Comparison of ENCODE assay signal across 1 cellular context in genomic region chr13:36870050-36870692, GRCh38.
TF ChIP-seq lines count a peak whose summit lies in the region.

No MANE protein-coding gene starts in this region.

TF ChIP-seq in HepG2, 621 proteins besides CTCF, POLR2A, EP300 and RAD21 (continued from another document and continues in another):
- TF ChIP-seq ZNF12 (CRISPR knock-in tag; IDR thresholded peaks at IDR 0.05) (no peak), ZNF577 (CRISPR knock-in tag; IDR thresholded peaks at IDR 0.05; ENCODE audit: borderline replicate concordance, low read depth) (no peak), CBX2 (IDR thresholded peaks at IDR 0.05; ENCODE audit: low read depth, low read length) (no peak), CBX2 (CRISPR knock-in tag; IDR thresholded peaks at IDR 0.05; ENCODE audit: low read depth) (no peak), HOXA5 (CRISPR knock-in tag; IDR thresholded peaks at IDR 0.05) (no peak), TBX3 (IDR thresholded peaks at IDR 0.05; ENCODE audit: borderline replicate concordance) (peak; percentile 54; the same call in 1 of the 2 replicates), ZNF407 (CRISPR knock-in tag; IDR thresholded peaks at IDR 0.05; ENCODE audit: not compliant biosample characterization) (no peak), ZNF850 (CRISPR knock-in tag; conservative IDR thresholded peaks at IDR 0.05) (no peak), AKNA (CRISPR knock-in tag; IDR thresholded peaks at IDR 0.05; ENCODE audit: borderline replicate concordance) (no peak), RFXAP (CRISPR knock-in tag; IDR thresholded peaks at IDR 0.05; ENCODE audit: borderline replicate concordance) (no peak), BCL6 (CRISPR knock-in tag; IDR thresholded peaks at IDR 0.05) (peak; percentile 52; the same call in 1 of the 2 replicates), AKAP8 (CRISPR knock-in tag; IDR thresholded peaks at IDR 0.05) (no peak), ZBTB2 (CRISPR knock-in tag; IDR thresholded peaks at IDR 0.05; ENCODE audit: low read depth) (no peak), ZNF382 (CRISPR knock-in tag; IDR thresholded peaks at IDR 0.05; ENCODE audit: borderline replicate concordance) (no peak), ZNF503 (CRISPR knock-in tag; IDR thresholded peaks at IDR 0.05) (no peak), ZNF580 (CRISPR knock-in tag; IDR thresholded peaks at IDR 0.05; ENCODE audit: borderline replicate concordance, low read depth) (0 out of 2 replicates have a peak, but pooled peaks have one; percentile 27), ZNF776 (CRISPR knock-in tag; IDR thresholded peaks at IDR 0.05) (no peak), NR2F2 (IDR thresholded peaks at IDR 0.05; ENCODE audit: borderline replicate concordance, low read depth) (no peak), ZNF792 (CRISPR knock-in tag; IDR thresholded peaks at IDR 0.05) (0 out of 2 replicates have a peak, but pooled peaks have one; percentile 48), HNF4G (IDR thresholded peaks at IDR 0.05; ENCODE audit: borderline replicate concordance, low read depth, low read length) (no peak), HNF4G (CRISPR knock-in tag; IDR thresholded peaks at IDR 0.05; ENCODE audit: borderline replicate concordance, low read depth) (no peak), FOXK1 (CRISPR knock-in tag; IDR thresholded peaks at IDR 0.05; ENCODE audit: borderline replicate concordance, low read depth) (no peak), ZNF609 (CRISPR knock-in tag; IDR thresholded peaks at IDR 0.05; ENCODE audit: borderline replicate concordance) (peak; percentile 34; the same call in 1 of the 2 replicates), ZNF670 (CRISPR knock-in tag; IDR thresholded peaks at IDR 0.05; ENCODE audit: borderline replicate concordance) (no peak), CREB1 (IDR thresholded peaks at IDR 0.05) (no peak), CREB1 (CRISPR knock-in tag; IDR thresholded peaks at IDR 0.05) (no peak), ZNF354B (CRISPR knock-in tag; IDR thresholded peaks at IDR 0.05) (no peak), ETV5 (CRISPR knock-in tag; IDR thresholded peaks at IDR 0.05; ENCODE audit: borderline replicate concordance) (peak; percentile 84), CREM (IDR thresholded peaks at IDR 0.05) (peak; percentile 40; the same call in 1 of the 2 replicates), CREM (CRISPR knock-in tag; IDR thresholded peaks at IDR 0.05) (no peak), SIX1 (CRISPR knock-in tag; IDR thresholded peaks at IDR 0.05; ENCODE audit: borderline replicate concordance) (0 out of 2 replicates have a peak, but pooled peaks have one; percentile 13), MAFF (IDR thresholded peaks at IDR 0.05; ENCODE audit: low read depth, low read length) (no peak), ZNF343 (CRISPR knock-in tag; IDR thresholded peaks at IDR 0.05) (no peak)
